ENCODE assay signal across 1 cellular context in the genomic region with DNA sequence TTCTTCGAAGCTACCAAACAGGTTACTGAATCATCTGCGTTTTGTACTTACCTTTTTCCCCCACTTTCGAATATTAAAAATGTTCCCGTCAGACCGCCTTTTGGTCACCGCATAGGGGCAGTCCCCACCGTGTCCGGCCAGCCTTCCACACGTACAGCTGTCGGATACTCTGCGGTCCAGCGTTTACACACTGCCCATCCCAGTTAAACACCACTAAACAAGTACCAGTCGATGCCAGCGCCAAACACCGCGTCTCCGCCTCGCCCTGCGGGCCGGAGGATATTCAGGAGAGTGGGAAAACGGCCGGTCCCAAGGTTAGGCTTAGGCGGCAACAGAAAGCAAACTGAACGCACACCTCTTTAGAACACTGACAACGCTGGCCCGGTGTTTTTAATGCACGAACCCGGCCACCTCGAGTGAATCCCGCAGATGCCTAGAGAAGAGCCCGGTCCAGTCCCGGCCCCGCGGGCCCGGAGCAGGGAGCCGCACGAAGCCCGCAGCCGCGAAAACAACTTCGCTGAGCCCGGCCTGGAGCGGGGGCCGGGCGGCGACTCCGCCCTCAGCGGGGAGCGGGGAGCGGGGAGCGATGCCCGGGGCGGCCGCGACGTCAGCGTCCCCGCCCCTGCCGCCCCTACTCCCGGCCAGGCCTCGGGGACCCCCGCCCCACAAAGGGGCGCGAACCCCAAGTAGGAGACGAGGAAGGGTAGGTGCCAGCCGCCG.
TF ChIP-seq lines count a peak whose summit lies in the region.

No MANE protein-coding gene starts in this region.

TF ChIP-seq in SK-N-SH, 30 proteins besides CTCF, POLR2A, EP300 and RAD21 (continued from another document):
- TF ChIP-seq TAF1 (IDR thresholded peaks at IDR 0.05; ENCODE audit: borderline replicate concordance, low read depth, low read length): no peak
- TF ChIP-seq RCOR1 (IDR thresholded peaks at IDR 0.05; ENCODE audit: low read length): no peak
- TF ChIP-seq GATA2 (CRISPR knock-in tag; IDR thresholded peaks at IDR 0.05): no peak
- TF ChIP-seq EZH2phosphoT487 (IDR thresholded peaks at IDR 0.05; ENCODE audit: borderline replicate concordance, low read depth): no peak
- TF ChIP-seq RFX5 (IDR thresholded peaks at IDR 0.05; ENCODE audit: low read length): no peak
